1 cellular context compared by ENCODE assay signal in genomic region chr2:226411206-226411605, GRCh38.
TF ChIP-seq lines count a peak whose summit lies in the region.

No MANE protein-coding gene starts in this region.

TF ChIP-seq in HepG2, 621 proteins besides CTCF, POLR2A, EP300 and RAD21 (continued from another document):
- TF ChIP-seq ZNF407 (CRISPR knock-in tag; IDR thresholded peaks at IDR 0.05; ENCODE audit: not compliant biosample characterization) (no peak), GTF3A (CRISPR knock-in tag; conservative IDR thresholded peaks at IDR 0.05) (peak; percentile 80; the same call in 1 of the 2 replicates), ZNF510 (CRISPR knock-in tag; IDR thresholded peaks at IDR 0.05; ENCODE audit: low read depth) (peak; percentile 81; the same call in 1 of the 2 replicates), THAP8 (CRISPR knock-in tag; IDR thresholded peaks at IDR 0.05; ENCODE audit: borderline replicate concordance) (no peak), YY1 (IDR thresholded peaks at IDR 0.05; ENCODE audit: insufficient read depth, insufficient replicate concordance, low read depth, low read length) (no peak), JUN (CRISPR knock-in tag; IDR thresholded peaks at IDR 0.05) (0 out of 2 replicates have a peak, but pooled peaks have one; percentile 10), ZNF253 (CRISPR knock-in tag; IDR thresholded peaks at IDR 0.05; ENCODE audit: borderline replicate concordance) (no peak), ZNF142 (CRISPR knock-in tag; IDR thresholded peaks at IDR 0.05) (no peak), TOE1 (CRISPR knock-in tag; IDR thresholded peaks at IDR 0.05) (no peak), YEATS2 (CRISPR knock-in tag; IDR thresholded peaks at IDR 0.05; ENCODE audit: borderline replicate concordance) (no peak), POGK (CRISPR knock-in tag; conservative IDR thresholded peaks at IDR 0.05) (no peak), ZNF34 (CRISPR knock-in tag; IDR thresholded peaks at IDR 0.05; ENCODE audit: borderline replicate concordance) (0 out of 2 replicates have a peak, but pooled peaks have one; percentile 66), ZNF383 (CRISPR knock-in tag; IDR thresholded peaks at IDR 0.05; ENCODE audit: borderline replicate concordance) (0 out of 2 replicates have a peak, but pooled peaks have one; percentile 73), PLSCR1 (CRISPR knock-in tag; IDR thresholded peaks at IDR 0.05; ENCODE audit: borderline replicate concordance) (no peak), GATAD2A (CRISPR knock-in tag; IDR thresholded peaks at IDR 0.05) (no peak), CEBPB (IDR thresholded peaks at IDR 0.05; ENCODE audit: borderline replicate concordance, low read depth, low read length) (no peak), CEBPZ (IDR thresholded peaks at IDR 0.05; ENCODE audit: low read length) (no peak), GPN1 (CRISPR knock-in tag; IDR thresholded peaks at IDR 0.05; ENCODE audit: borderline replicate concordance) (no peak), ZNF800 (CRISPR knock-in tag; IDR thresholded peaks at IDR 0.05) (no peak), ZNF614 (CRISPR knock-in tag; IDR thresholded peaks at IDR 0.05; ENCODE audit: borderline replicate concordance) (no peak), TGIF2 (CRISPR knock-in tag; IDR thresholded peaks at IDR 0.05) (no peak), FOXC1 (CRISPR knock-in tag; IDR thresholded peaks at IDR 0.05; ENCODE audit: borderline replicate concordance) (no peak), ZNF709 (CRISPR knock-in tag; IDR thresholded peaks at IDR 0.05) (no peak)
